8 cellular contexts compared by ENCODE assay signal in the genomic region with DNA sequence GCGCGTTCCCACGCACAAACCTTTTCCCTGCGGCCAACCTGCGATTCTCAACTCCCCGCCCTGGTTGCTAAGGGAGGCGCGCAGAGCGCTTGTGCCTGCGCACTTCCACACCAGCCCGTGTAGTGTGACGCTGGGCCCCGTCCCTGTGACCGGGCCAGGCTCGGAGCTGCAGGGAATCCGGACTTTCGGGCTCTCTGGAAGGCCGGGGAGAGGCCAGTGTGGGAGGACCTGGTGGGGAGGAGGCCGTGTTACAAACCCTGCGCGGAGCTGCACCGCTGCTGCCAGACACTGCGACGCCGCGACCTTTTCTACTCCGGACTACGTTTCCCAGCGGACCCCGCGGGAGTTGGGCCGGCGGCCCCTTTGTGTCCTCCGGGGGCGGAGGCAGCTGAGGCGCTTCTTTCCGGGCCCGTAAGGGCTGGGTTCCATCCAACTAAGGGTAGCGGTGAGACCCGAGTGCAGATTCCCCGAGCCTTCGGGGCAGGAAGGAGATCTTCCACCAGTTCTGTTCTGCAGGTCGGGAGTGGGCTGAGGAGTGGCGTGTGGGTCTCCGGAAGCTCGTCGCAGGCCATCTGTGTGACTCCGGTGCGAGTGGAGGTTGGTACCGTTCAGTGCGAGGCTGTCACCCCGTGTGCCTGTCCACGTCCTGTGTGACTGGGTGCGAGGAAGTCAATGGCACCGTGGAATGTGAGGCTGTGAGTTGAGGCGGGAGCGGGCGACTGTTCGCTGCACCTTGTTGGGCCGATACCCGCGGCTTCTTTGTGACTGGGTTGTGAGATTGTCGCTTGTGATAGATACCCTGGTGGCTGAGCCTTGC. TPM values are rescaled to one million over a fixed set of nuclear protein-coding genes. Genes with fewer than 3 reads are reported as not detected.
DNase-seq lines count a peak whose midpoint lies in the region; ATAC-seq and TF ChIP-seq lines count a peak whose summit lies in the region.

TSS of gene ZNF570 (plus strand) at position 396 of the 817 bp plus-strand sequence. CDS start 999 bp downstream, outside the sequence.

- 0 out of 2 replicates have a peak, but pooled peaks have one; percentile 2 for TF ChIP-seq CTCF in BJ (IDR thresholded peaks at IDR 0.05; ENCODE audit: insufficient read depth, low read depth, low read length)

- H3K27me3 ChIP-seq in BJ (ENCODE audit: control insufficient read depth, insufficient read depth, low read length) (no peaks in the 10 kb centered on the region), mononuclear cell (ENCODE audit: insufficient read depth, low read length) (no peaks in the 10 kb centered on the region)

- peak within 1 kb of the TSS; percentile 71 for H3K4me3 ChIP-seq in BJ (ENCODE audit: low read depth, low read length)
- peak within 1 kb of the TSS; percentile 65 for H3K4me3 ChIP-seq in mononuclear cell (ENCODE audit: low read length)

- ATAC-seq in GM19324 (IDR thresholded peaks at IDR 0.05; ENCODE audit: low FRiP score, unreplicated experiment) (peak; percentile 68), HG03571 (IDR thresholded peaks at IDR 0.05; ENCODE audit: unreplicated experiment) (peak; percentile 48)

- peak; percentile 27 for DNase-seq in BJ (ENCODE audit: low read depth)
- DNase-seq in NOMO-1 treated with dmso at 0.1 percent for 144 hours (lab: John Stamatoyannopoulos, UW; ENCODE audit: unreplicated experiment) = peak; percentile 79
- DNase-seq in activated T-cell treated with anti-CD3 and anti-CD28 coated beads for 1 hour (ENCODE audit: low read depth) = peak; percentile 81
- peak; percentile 27 for DNase-seq in epidermal melanocyte (ENCODE audit: insufficient read length, low spot score)
- DNase-seq in stimulated activated CD8-positive, alpha-beta memory T cell treated with anti-CD3 and anti-CD28 coated beads, Interleukin-2, amount 100 ng/mL, for 1 hour (ENCODE audit: low read depth in 2 of 2) = peak; percentile 82

- peaks cover 11% of the 10 kb centered on the region for H3K9me3 ChIP-seq in mononuclear cell (ENCODE audit: low read depth, low read length)

- POLR2A ChIA-PET in BJ (lab: Charles Lee) = no interaction called here

- H3K4me1 ChIP-seq in mononuclear cell (ENCODE audit: insufficient read depth, low read length) = peaks cover 37% of the 10 kb centered on the region

- peaks cover 2% of the 10 kb centered on the region for H3K36me3 ChIP-seq in BJ (ENCODE audit: control insufficient read depth, insufficient read depth, low read length)

- CTCF ChIA-PET in BJ (lab: Yijun Ruan, JAX) = interaction anchor here (1.2 kb wide), 1 partner anchor 223 kb away, joined by 4 read pairs; no protein-coding TSS in a partner anchor

RNA-seq across cellular contexts. Expression of gene ZNF570, which starts in this region (rescaled TPM):
- polyA plus RNA-seq in BJ (2011; rRNA removed) = 1.4 and 3.5 TPM in 2 replicates
- 4.8 and 5.8 TPM in 2 replicates for polyA minus RNA-seq in BJ (2011; rRNA and poly(A)+ RNA removed)
- total RNA-seq in mononuclear cell = 13.5 TPM

Comparison
In these comparisons a context has a peak if more than half of its experiments do, and no peak if none do; other contexts are left out.
1. Peak in every context shown above with its lines: DNase-seq, ATAC-seq and H3K4me3 ChIP-seq.
2. DNase-seq: peak in every context shown above with its lines; median percentile 82 in stimulated activated CD8-positive, alpha-beta memory T cell treated with anti-CD3 and anti-CD28 coated beads, Interleukin-2, amount 100 ng/mL, for 1 hour; 81 in activated T-cell treated with anti-CD3 and anti-CD28 coated beads for 1 hour; 79 in NOMO-1 treated with dmso at 0.1 percent for 144 hours; 27 in BJ; 27 in epidermal melanocyte.